24 cellular contexts compared by ENCODE assay signal in the genomic region with DNA sequence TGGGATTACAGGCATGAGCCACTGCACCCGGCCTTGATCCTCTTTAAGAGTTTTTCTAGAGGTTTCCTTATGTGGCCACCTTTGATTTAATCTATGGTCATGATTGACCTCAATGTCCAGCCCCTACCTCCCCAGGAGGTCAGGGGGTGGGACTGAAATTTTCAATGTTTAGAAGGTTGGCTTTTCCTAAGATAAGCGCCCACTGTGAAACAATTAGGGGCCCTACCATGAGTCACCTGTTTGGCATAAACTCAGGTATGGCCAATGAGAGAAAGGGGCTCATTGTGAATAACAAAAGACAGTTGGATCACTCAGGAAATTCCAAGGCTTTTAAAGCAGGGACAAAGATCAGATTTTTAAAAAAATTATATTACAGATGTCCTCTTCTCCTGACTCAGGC. TPM values are rescaled to one million over a fixed set of nuclear protein-coding genes. Genes with fewer than 3 reads are reported as not detected.
DNase-seq lines count a peak whose midpoint lies in the region; ATAC-seq, FAIRE-seq and TF ChIP-seq lines count a peak whose summit lies in the region.
"Had no signal": no experiment of that assay in that cellular context is flagged by ENCODE, and none has a peak within 500 bp of the region (broad histone marks: within the 10 kb centered on the region; RNA-seq: fewer than 3 reads in every experiment).

No MANE protein-coding gene starts in this region.

- no peak overlapping the region for H3K27ac ChIP-seq in mammary epithelial cell (ENCODE audit: insufficient read depth, low read depth, low read length)
- H3K27ac ChIP-seq in endodermal cell (ENCODE audit: low read depth, low read length): no peak overlapping the region
- H3K27ac ChIP-seq: 22Rv1; BLaER1 treated with 17β-estradiol and CSF1 and Interleukin-3, amounts not matched to agents 10 nM and 100 nM had no signal

- H3K9ac ChIP-seq in mammary epithelial cell (ENCODE audit: insufficient read depth, low read length): no peak overlapping the region
- H3K9ac ChIP-seq in endodermal cell (ENCODE audit: extremely low read depth, low read length, poor library complexity, severe bottlenecking): no peak overlapping the region
- H3K9ac ChIP-seq: BLaER1 treated with 17β-estradiol and CSF1 and Interleukin-3, amounts not matched to agents 10 nM and 100 nM had no signal

- H3K9me3 ChIP-seq in mammary epithelial cell (replicated peaks; ENCODE audit: insufficient read depth, low read length) (no peaks in the 10 kb centered on the region), endodermal cell (ENCODE audit: control insufficient read depth, low read length) (peaks cover 15% of the 10 kb centered on the region)
- H3K9me3 ChIP-seq: BE2C, HAP-1 had no signal

- intact Hi-C loops in mammary epithelial cell (cut with micrococcal nuclease): no loop called here
- intact Hi-C loops in MCF 10A (cut with micrococcal nuclease): no loop called here

- BruUV-seq in mammary epithelial cell (replicated peaks; lab: Mats Ljungman, UMichigan) (no TSS peak), MCF 10A (replicated peaks; lab: Mats Ljungman, UMichigan) (no TSS peak)

- WGBS in mammary epithelial cell (ENCODE audit: low coverage, missing lambda C conversion rate): 97% methylated on average over 2 of the region's 2 CpGs
- 91% methylated on average over 2 of the region's 2 CpGs; no CpG with 5 or more reads in 1 of the 2 experiments for WGBS in endodermal cell (ENCODE audit: insufficient coverage in 1 of 2, insufficient read length in 1 of 2), 2 experiments

- no peak overlapping the region for H3K4me3 ChIP-seq in mammary epithelial cell (replicated peaks in 1 of 3; ENCODE audit: insufficient read depth in 1 of 3, low read depth in 2 of 3, low read length in 3 of 3)
- H3K4me3 ChIP-seq in endodermal cell (ENCODE audit: low read length): peak overlapping the region; percentile 23
- H3K4me3 ChIP-seq: BLaER1 treated with 17β-estradiol and CSF1 and Interleukin-3, amounts not matched to agents 10 nM and 100 nM; GM12878; HAP-1 had no signal

- H3K4me1 ChIP-seq in mammary epithelial cell (ENCODE audit: insufficient read depth, low read length): no peaks in the 10 kb centered on the region
- H3K4me1 ChIP-seq in endodermal cell (ENCODE audit: control insufficient read depth, insufficient read depth, low read length): peaks cover 3% of the 10 kb centered on the region
- H3K4me1 ChIP-seq: BE2C; BLaER1 treated with 17β-estradiol and CSF1 and Interleukin-3, amounts not matched to agents 10 nM and 100 nM had no signal

- no peaks in the 10 kb centered on the region for H4K20me1 ChIP-seq in mammary epithelial cell (ENCODE audit: insufficient read depth, low read length)
- H4K20me1 ChIP-seq: BLaER1 treated with 17β-estradiol and CSF1 and Interleukin-3, amounts not matched to agents 10 nM and 100 nM had no signal

- H3K36me3 Mint-ChIP-seq in MCF 10A (ENCODE audit: insufficient read depth, unreplicated experiment): no peaks in the 10 kb centered on the region
- peaks cover 17% of the 10 kb centered on the region for H3K36me3 Mint-ChIP-seq in endodermal cell (ENCODE audit: low read depth)
- H3K36me3 Mint-ChIP-seq: CD14-positive monocyte had no signal

- H3K27me3 Mint-ChIP-seq in MCF 10A (ENCODE audit: insufficient read depth, unreplicated experiment) (no peaks in the 10 kb centered on the region), endodermal cell (ENCODE audit: insufficient read depth) (no peaks in the 10 kb centered on the region)
- H3K27me3 Mint-ChIP-seq: CD4-positive, alpha-beta T cell; CD8-positive, alpha-beta memory T cell had no signal

- H3K27ac Mint-ChIP-seq in MCF 10A (ENCODE audit: low read depth, unreplicated experiment) (no peak overlapping the region), endodermal cell (no peak overlapping the region)
- H3K27ac Mint-ChIP-seq: CD14-positive monocyte; CD4-positive, alpha-beta T cell; CD8-positive, alpha-beta memory T cell; HFFc6 had no signal

- H3K36me3 ChIP-seq in mammary epithelial cell (ENCODE audit: insufficient read depth, low read length) (no peaks in the 10 kb centered on the region), endodermal cell (ENCODE audit: control insufficient read depth, insufficient read depth, low read length) (no peaks in the 10 kb centered on the region)
- H3K36me3 ChIP-seq: BE2C, HAP-1 had no signal

- no peak for TF ChIP-seq CTCF in mammary epithelial cell (conservative IDR thresholded peaks at IDR 0.05 in 1 of 2, IDR thresholded peaks at IDR 0.05 in 1 of 2; ENCODE audit: extremely low read depth in 1 of 2, insufficient read depth in 1 of 2, low read depth in 1 of 2, low read length in 2 of 2)
- no peak for TF ChIP-seq CTCF in MCF 10A (IDR thresholded peaks at IDR 0.05; ENCODE audit: unreplicated experiment)
- TF ChIP-seq CTCF in endodermal cell (conservative IDR thresholded peaks at IDR 0.05): no peak
- TF ChIP-seq CTCF in D721Med (IDR thresholded peaks at IDR 0.05; ENCODE audit: insufficient read depth, missing control alignments): no peak

- DNase-seq in mammary epithelial cell (peak; percentile 10), MCF 10A (ENCODE audit: unreplicated experiment) (no peak), astrocyte of the hippocampus (ENCODE audit: low read depth, low spot score) (peak; percentile 17), endodermal cell (peak; percentile 75), D721Med (ENCODE audit: insufficient read length, low spot score) (no peak), DMS 273 treated with DMSO at 0.1 percent for 48 hours (lab: John Stamatoyannopoulos, UW) (no peak), SW 1271 (lab: John Stamatoyannopoulos, UW) (no peak)
- DNase-seq: BE2C; Calu3; CD4-positive, alpha-beta T cell; CD8-positive, alpha-beta memory T cell; COR-L47; DMS79; EL; GDM1; HFFc6 had no signal

- H3K27me3 ChIP-seq in mammary epithelial cell (ENCODE audit: insufficient read depth, low read length) (no peaks in the 10 kb centered on the region), endodermal cell (ENCODE audit: control insufficient read depth, insufficient read depth, low read length, poor library complexity, severe bottlenecking) (no peaks in the 10 kb centered on the region)
- H3K27me3 ChIP-seq: BE2C; BLaER1 treated with 17β-estradiol and CSF1 and Interleukin-3, amounts not matched to agents 10 nM and 100 nM had no signal

- no peaks in the 10 kb centered on the region for H3K79me2 ChIP-seq in mammary epithelial cell (ENCODE audit: insufficient read depth, low read length)

- CTCF ChIA-PET in mammary epithelial cell (lab: Charles Lee; ENCODE audit: low non-redundant PET): no interaction called here
- CTCF ChIA-PET in MCF 10A (lab: Yijun Ruan, JAX): no interaction called here

- POLR2A ChIA-PET in MCF 10A (lab: Yijun Ruan, JAX): no interaction called here

- in situ Hi-C loops in mammary epithelial cell (cut with MboI; ENCODE audit: low sequenced_read_pairs in 2 of 2): no loop called here

- no peak overlapping the region for H3K4me2 ChIP-seq in mammary epithelial cell (ENCODE audit: insufficient read depth, low read depth, low read length)
- H3K4me2 ChIP-seq: BLaER1 treated with 17β-estradiol and CSF1 and Interleukin-3, amounts not matched to agents 10 nM and 100 nM had no signal

- no peak for ATAC-seq in HG02763 (IDR thresholded peaks at IDR 0.05; ENCODE audit: unreplicated experiment)
- ATAC-seq: GM12878 had no signal

- no peak for FAIRE-seq in D721Med (lab: Jason Lieb, UNC)
- FAIRE-seq: A204.1, GM12878, GM19239 had no signal

- H3K4me3 Mint-ChIP-seq in MCF 10A (ENCODE audit: unreplicated experiment) (no peak overlapping the region), endodermal cell (no peak overlapping the region)
- H3K4me3 Mint-ChIP-seq: CD14-positive monocyte; CD4-positive, alpha-beta T cell; CD8-positive, alpha-beta memory T cell; HFFc6 had no signal

- dilution Hi-C loops in mammary epithelial cell (cut with HindIII; ENCODE audit: low sequenced_read_pairs): no loop called here

- H3K9me3 Mint-ChIP-seq in MCF 10A (ENCODE audit: unreplicated experiment) (no peaks in the 10 kb centered on the region), endodermal cell (peaks cover 14% of the 10 kb centered on the region)
- H3K9me3 Mint-ChIP-seq: CD4-positive, alpha-beta T cell; CD8-positive, alpha-beta memory T cell; HFFc6 had no signal

- H3K4me1 Mint-ChIP-seq in MCF 10A (ENCODE audit: insufficient read depth, unreplicated experiment) (no peaks in the 10 kb centered on the region), endodermal cell (peaks cover 7% of the 10 kb centered on the region)
- H3K4me1 Mint-ChIP-seq: CD14-positive monocyte; CD8-positive, alpha-beta memory T cell had no signal

- no peak overlapping the region for H2AFZ ChIP-seq in mammary epithelial cell (ENCODE audit: low read depth, low read length)

RNA-seq across cellular contexts. Expression of a gene that starts 51.1 kb away (rescaled TPM):
- total RNA-seq in mammary epithelial cell: 10 to 100 TPM; 20.3 to 25.3 TPM
- polyA plus RNA-seq in mammary epithelial cell: 6.9 TPM
- polyA minus RNA-seq in mammary epithelial cell: 8.1 TPM
- 28.9 and 30.0 TPM in 2 replicates for total RNA-seq in MCF 10A (2022)
- 10 to 100 TPM; 16.8 to 20.9 TPM for total RNA-seq in endodermal cell
- polyA plus RNA-seq in endodermal cell (2013, experiment 1 of 2): 15.0 TPM
- polyA plus RNA-seq in endodermal cell (2013, experiment 2 of 2): 13.6 TPM

RNA-seq across cellular contexts. Expression of a gene that starts 51.9 kb away (rescaled TPM):
- total RNA-seq in mammary epithelial cell: 100 to 1,000 TPM in 1 of 2 donors, 10 to 100 TPM in 1; 85.9 to 176 TPM
- 41.2 TPM for polyA plus RNA-seq in mammary epithelial cell
- 58.5 TPM for polyA minus RNA-seq in mammary epithelial cell
- total RNA-seq in MCF 10A (2022): 229 and 292 TPM in 2 replicates
- total RNA-seq in endodermal cell: 100 to 1,000 TPM; 192 to 214 TPM
- polyA plus RNA-seq in endodermal cell (2013, experiment 1 of 2): 178 TPM
- polyA plus RNA-seq in endodermal cell (2013, experiment 2 of 2): 151 TPM

Comparison
In these comparisons a context has a peak if more than half of its experiments do, and no peak if none do; other contexts are left out.
1. DNase-seq: peak in mammary epithelial cell (single experiment), astrocyte of the hippocampus (single experiment) and endodermal cell (single experiment); none in MCF 10A (single experiment), D721Med (single experiment), DMS 273 treated with DMSO at 0.1 percent for 48 hours (single experiment) and SW 1271 (0 of 2).